Comparison of ENCODE assay signal across 20 cellular contexts in the genomic region with DNA sequence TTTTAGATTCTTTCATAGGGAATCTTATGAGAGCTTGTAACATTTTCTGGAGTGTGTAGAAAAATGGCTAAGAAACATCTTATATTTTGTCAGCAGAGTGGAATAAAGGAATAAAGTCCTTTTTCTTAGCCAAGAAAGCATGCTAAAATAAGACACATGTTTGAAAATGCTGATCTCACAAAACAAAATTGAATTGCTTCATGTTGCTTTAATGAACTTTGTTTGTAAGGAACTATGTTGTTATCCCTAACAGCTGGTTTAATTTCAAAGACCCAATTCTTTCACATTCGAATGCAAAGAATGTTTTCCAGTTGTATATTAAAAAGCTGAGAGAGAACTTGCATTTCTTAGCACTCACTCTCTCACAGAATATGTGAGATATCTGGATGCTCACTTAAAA.
DNase-seq lines count a peak whose midpoint lies in the region; ATAC-seq, FAIRE-seq and TF ChIP-seq lines count a peak whose summit lies in the region.
"Had no signal": no experiment of that assay in that cellular context is flagged by ENCODE, and none has a peak within 500 bp of the region (broad histone marks: within the 10 kb centered on the region; RNA-seq: fewer than 3 reads in every experiment).

No MANE protein-coding gene starts in this region.

- no peak for TF ChIP-seq CTCF in AG10803 (conservative IDR thresholded peaks at IDR 0.05; ENCODE audit: low read length)
- TF ChIP-seq CTCF in astrocyte (IDR thresholded peaks at IDR 0.05; ENCODE audit: insufficient read depth, low read depth, low read length): no peak
- no peak for TF ChIP-seq CTCF in PC-3 (conservative IDR thresholded peaks at IDR 0.05; ENCODE audit: low read depth, low read length)
- no peak for TF ChIP-seq CTCF in pancreas (IDR thresholded peaks at IDR 0.05)

- no TSS peak for BruUV-seq in PC-3 (replicated peaks; lab: Mats Ljungman, UMichigan)

- H3K27ac Mint-ChIP-seq in astrocyte (ENCODE audit: unreplicated experiment): no peak overlapping the region
- H3K27ac Mint-ChIP-seq: H9 had no signal

- H3K4me3 ChIP-seq in AG10803 (ENCODE audit: low read length) (no peak overlapping the region), astrocyte (ENCODE audit: insufficient read depth, low read depth, low read length) (no peak overlapping the region), PC-3 (ENCODE audit: low read length) (no peak overlapping the region), pancreas (no peak overlapping the region)
- H3K4me3 ChIP-seq: BLaER1 treated with 17β-estradiol and CSF1 and Interleukin-3, amounts not matched to agents 10 nM and 100 nM; K562; PC-9 had no signal

- no peaks in the 10 kb centered on the region for H3K79me2 ChIP-seq in astrocyte (ENCODE audit: insufficient read depth, low read length)
- H3K79me2 ChIP-seq in PC-3 (ENCODE audit: low read length): no peaks in the 10 kb centered on the region

- H3K9ac ChIP-seq in astrocyte (ENCODE audit: low read length) (no peak overlapping the region), PC-3 (ENCODE audit: low read length) (no peak overlapping the region)
- H3K9ac ChIP-seq: BLaER1 treated with 17β-estradiol and CSF1 and Interleukin-3, amounts not matched to agents 10 nM and 100 nM had no signal

- H2AFZ ChIP-seq in astrocyte (ENCODE audit: low read depth, low read length): no peak overlapping the region
- H2AFZ ChIP-seq in PC-3 (ENCODE audit: low read length): no peak overlapping the region
- H2AFZ ChIP-seq: PC-9 had no signal

- H3K27me3 ChIP-seq in astrocyte (ENCODE audit: insufficient read depth, low read length) (no peaks in the 10 kb centered on the region), PC-3 (ENCODE audit: low read length) (no peaks in the 10 kb centered on the region), pancreas (no peaks in the 10 kb centered on the region)
- H3K27me3 ChIP-seq: BLaER1 treated with 17β-estradiol and CSF1 and Interleukin-3, amounts not matched to agents 10 nM and 100 nM had no signal

- no peaks in the 10 kb centered on the region for H3K36me3 Mint-ChIP-seq in astrocyte (ENCODE audit: low read depth, unreplicated experiment)

- POLR2A ChIA-PET in PC-3 (lab: Charles Lee; ENCODE audit: unreplicated experiment): no interaction called here

- no peaks in the 10 kb centered on the region for H3K9me3 ChIP-seq in astrocyte (ENCODE audit: insufficient read depth, low read depth, low read length)
- H3K9me3 ChIP-seq in PC-3 (ENCODE audit: low read length): no peaks in the 10 kb centered on the region
- no peaks in the 10 kb centered on the region for H3K9me3 ChIP-seq in pancreas
- H3K9me3 ChIP-seq: BLaER1 treated with 17β-estradiol and CSF1 and Interleukin-3, amounts not matched to agents 10 nM and 100 nM had no signal

- H3K4me1 Mint-ChIP-seq in astrocyte (ENCODE audit: low read depth, unreplicated experiment): no peaks in the 10 kb centered on the region

- WGBS in pancreas, 2 donors: 66 to 74% methylated on average over 1 of the region's 1 CpG

- no peak overlapping the region for H3K4me3 Mint-ChIP-seq in astrocyte (ENCODE audit: unreplicated experiment)
- H3K4me3 Mint-ChIP-seq: H9 had no signal

- DNase-seq in AG10803 (ENCODE audit: low read depth): peak; percentile 19
- DNase-seq in astrocyte (ENCODE audit: low read depth): no peak
- peak; percentile 57 for DNase-seq in fibroblast of peridontal ligament (ENCODE audit: extremely low read depth)
- no peak for DNase-seq in substantia nigra (lab: John Stamatoyannopoulos, UW)
- DNase-seq in PC-3: no peak
- DNase-seq in pancreas: no peak
- no peak for DNase-seq in KG1 (lab: John Stamatoyannopoulos, UW)
- DNase-seq: DMS79 treated with DMSO at 0.1 percent for 48 hours, H9, NCI-H1105 treated with DMSO at 0.1 percent for 48 hours, NCI-H1694 treated with DMSO at 0.1 percent for 48 hours, NCI-H226, NCI-H524, NCI-H82, PC-9 had no signal

- no peak overlapping the region for H3K27ac ChIP-seq in astrocyte (ENCODE audit: low read depth, low read length)
- peak overlapping the region; percentile 11 for H3K27ac ChIP-seq in substantia nigra (ENCODE audit: low read depth, low read length, poor library complexity, severe bottlenecking)
- H3K27ac ChIP-seq in PC-3 (ENCODE audit: low read length): no peak overlapping the region
- no peak overlapping the region for H3K27ac ChIP-seq in pancreas
- H3K27ac ChIP-seq: BLaER1 treated with 17β-estradiol and CSF1 and Interleukin-3, amounts not matched to agents 10 nM and 100 nM; PC-9 had no signal

- CTCF ChIA-PET in PC-3 (lab: Charles Lee): no interaction called here

- FAIRE-seq in astrocyte (lab: Jason Lieb, UNC) (peak; percentile 43), pancreas (lab: Jason Lieb, UNC) (no peak)
- FAIRE-seq: D721Med, G401.6, K562 had no signal

- intact Hi-C loops in PC-3 (cut with micrococcal nuclease): no loop called here
- intact Hi-C loops in pancreas (cut with DNase I): no loop called here

- no peaks in the 10 kb centered on the region for H3K9me2 ChIP-seq in PC-3 (replicated peaks; ENCODE audit: low read length)

- no peaks in the 10 kb centered on the region for H3K9me3 Mint-ChIP-seq in astrocyte (ENCODE audit: unreplicated experiment)
- H3K9me3 Mint-ChIP-seq: H9 had no signal

- ATAC-seq in PC-3: no peak
- ATAC-seq in pancreas: no peak
- no peak for ATAC-seq in GM18861 (IDR thresholded peaks at IDR 0.05; ENCODE audit: unreplicated experiment)
- ATAC-seq: K562 had no signal

- no peak overlapping the region for H3K4me2 ChIP-seq in astrocyte (ENCODE audit: low read length)
- no peak overlapping the region for H3K4me2 ChIP-seq in PC-3 (ENCODE audit: low read length)
- H3K4me2 ChIP-seq: BLaER1 treated with 17β-estradiol and CSF1 and Interleukin-3, amounts not matched to agents 10 nM and 100 nM; PC-9 had no signal

- H4K20me1 ChIP-seq in astrocyte (ENCODE audit: insufficient read depth, low read length): no peaks in the 10 kb centered on the region
- H4K20me1 ChIP-seq in PC-3 (ENCODE audit: low read length): no peaks in the 10 kb centered on the region
- H4K20me1 ChIP-seq: BLaER1 treated with 17β-estradiol and CSF1 and Interleukin-3, amounts not matched to agents 10 nM and 100 nM had no signal

- H3K4me1 ChIP-seq in astrocyte (ENCODE audit: insufficient read depth, low read length) (no peaks in the 10 kb centered on the region), PC-3 (ENCODE audit: insufficient read depth, low read length) (no peaks in the 10 kb centered on the region), pancreas (no peaks in the 10 kb centered on the region)

- H3F3A ChIP-seq in PC-3 (ENCODE audit: low read length, unreplicated experiment): no peaks in the 10 kb centered on the region

- peaks cover 3% of the 10 kb centered on the region for H3K27me3 Mint-ChIP-seq in astrocyte (ENCODE audit: low read depth, unreplicated experiment)

- no peaks in the 10 kb centered on the region for H3K36me3 ChIP-seq in astrocyte (ENCODE audit: insufficient read depth, low read length)
- H3K36me3 ChIP-seq in PC-3 (ENCODE audit: low read depth, low read length): no peaks in the 10 kb centered on the region
- H3K36me3 ChIP-seq in pancreas: no peaks in the 10 kb centered on the region
- H3K36me3 ChIP-seq: BLaER1 treated with 17β-estradiol and CSF1 and Interleukin-3, amounts not matched to agents 10 nM and 100 nM had no signal

Comparison
In these comparisons a context has a peak if more than half of its experiments do, and no peak if none do; other contexts are left out.
1. DNase-seq: peak in AG10803 (single experiment) and fibroblast of peridontal ligament (single experiment); none in astrocyte (single experiment), substantia nigra (0 of 49), PC-3 (single experiment), pancreas (0 of 6) and KG1 (single experiment).